4 cellular contexts compared by ENCODE assay signal in genomic region chr10:66999762-67000161, GRCh38.
"Had no signal": no experiment of that assay in that cellular context is flagged by ENCODE, and none has a peak within 500 bp of the region (broad histone marks: within the 10 kb centered on the region; RNA-seq: fewer than 3 reads in every experiment).

No MANE protein-coding gene starts in this region.

- ATAC-seq: GM23338 had no signal

- DNase-seq: H9, HCEC 1CT, IMR-90 had no signal
